In the genomic region with DNA sequence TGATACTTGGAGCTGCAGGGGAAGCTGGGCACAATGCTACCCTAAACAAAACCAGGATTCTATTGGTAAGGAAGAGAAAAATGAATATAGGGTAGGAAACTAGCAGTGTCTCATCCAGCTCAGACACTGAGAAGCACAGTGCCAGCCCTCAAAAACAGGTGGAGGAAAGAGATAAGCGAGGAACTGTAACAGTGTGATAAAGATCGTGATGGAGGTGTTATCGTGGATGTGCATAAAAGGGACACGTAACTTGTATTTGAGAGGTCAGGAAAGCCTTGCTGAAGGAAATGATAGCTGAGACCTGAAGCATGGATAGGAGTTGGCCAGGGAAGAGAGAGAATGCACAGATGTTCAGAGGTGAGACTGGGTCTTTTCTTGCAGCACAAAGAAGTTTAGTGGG, we compare ENCODE assay signal across 18 cellular contexts. TPM values are rescaled to one million over a fixed set of nuclear protein-coding genes. Genes with fewer than 3 reads are reported as not detected.
DNase-seq lines count a peak whose midpoint lies in the region; ATAC-seq, FAIRE-seq and TF ChIP-seq lines count a peak whose summit lies in the region.
"Had no signal": no experiment of that assay in that cellular context is flagged by ENCODE, and none has a peak within 500 bp of the region (broad histone marks: within the 10 kb centered on the region; RNA-seq: fewer than 3 reads in every experiment).

No MANE protein-coding gene starts in this region.

- BruUV-seq in Panc1 (replicated peaks; lab: Mats Ljungman, UMichigan) (no TSS peak), K562 (replicated peaks; lab: Mats Ljungman, UMichigan) (no TSS peak)

- TF ChIP-seq CTCF in Panc1 (IDR thresholded peaks at IDR 0.05): no peak
- no peak for TF ChIP-seq CTCF in K562 (IDR thresholded peaks at IDR 0.05 in 2 of 3, conservative IDR thresholded peaks at IDR 0.05 in 1 of 3; ENCODE audit: insufficient read depth in 2 of 3, low read depth in 1 of 3, low read length in 3 of 3)
- TF ChIP-seq CTCF in parathyroid adenoma (IDR thresholded peaks at IDR 0.05): no peak
- TF ChIP-seq CTCF in lower leg skin (IDR thresholded peaks at IDR 0.05): no peak

- H3K36me3 Mint-ChIP-seq in activated naive CD8-positive, alpha-beta T cell treated with anti-CD3 and anti-CD28 coated beads, Interleukin-2, amount 50 U/mL, for 24 hours (ENCODE audit: low read depth): peaks cover 10% of the 10 kb centered on the region
- peaks cover 3% of the 10 kb centered on the region for H3K36me3 Mint-ChIP-seq in activated naive CD8-positive, alpha-beta T cell treated with anti-CD3 and anti-CD28 coated beads for 36 hours

- no peaks in the 10 kb centered on the region for H3K27me3 ChIP-seq in Panc1 (ENCODE audit: control insufficient read depth, insufficient read depth, low read length)
- no peaks in the 10 kb centered on the region for H3K27me3 ChIP-seq in K562 (ENCODE audit: control insufficient read depth in 2 of 2, insufficient read depth in 2 of 2, low read length in 2 of 2)
- no peaks in the 10 kb centered on the region for H3K27me3 ChIP-seq in parathyroid adenoma (ENCODE audit: control insufficient read depth, insufficient read depth, low read length)
- H3K27me3 ChIP-seq: SJSA1 had no signal

- peak; percentile 75 for TF ChIP-seq EP300 in K562 (IDR thresholded peaks at IDR 0.05; ENCODE audit: low read length)

- no peak for TF ChIP-seq POLR2A in K562 (conservative IDR thresholded peaks at IDR 0.05)
- TF ChIP-seq POLR2A in lower leg skin (IDR thresholded peaks at IDR 0.05): no peak

- H3K36me3 ChIP-seq in Panc1 (ENCODE audit: control insufficient read depth, insufficient read depth, low read length): peaks cover 5% of the 10 kb centered on the region
- peaks cover 11% of the 10 kb centered on the region; the same call in 2 of the 3 replicates for H3K36me3 ChIP-seq in K562 (ENCODE audit: control insufficient read depth, insufficient read depth, low read length)
- no peaks in the 10 kb centered on the region for H3K36me3 ChIP-seq in parathyroid adenoma (ENCODE audit: control insufficient read depth, insufficient read depth, low read length)

- H4K20me1 ChIP-seq in K562 (replicated peaks; ENCODE audit: control insufficient read depth, insufficient read depth, low read length): no peaks in the 10 kb centered on the region

- H3K27ac ChIP-seq in Panc1 (ENCODE audit: low read length) (no peak overlapping the region), K562 (ENCODE audit: extremely low read depth, low read depth, low read length) (no peak overlapping the region), parathyroid adenoma (peak overlapping the region; percentile 11)
- H3K27ac ChIP-seq: KMS-11, SJSA1 had no signal

- CTCF ChIA-PET in Panc1 (lab: Charles Lee) (no interaction called here), K562 (lab: Yijun Ruan, JAX; ENCODE audit: low intra/inter-chr PET ratio) (no interaction called here)

- H3K4me3 ChIP-seq in Panc1 (ENCODE audit: low read depth in 2 of 2, low read length in 2 of 2) (no peak overlapping the region), K562 (no peak overlapping the region), parathyroid adenoma (ENCODE audit: low read depth, low read length) (no peak overlapping the region), lower leg skin (ENCODE audit: low read depth, poor library complexity, severe bottlenecking) (no peak overlapping the region)
- H3K4me3 ChIP-seq: SJSA1 had no signal

- peak overlapping the region; percentile 5 for H3K27ac Mint-ChIP-seq in activated naive CD8-positive, alpha-beta T cell treated with anti-CD3 and anti-CD28 coated beads, Interleukin-2, amount 50 U/mL, for 24 hours
- no peak overlapping the region for H3K27ac Mint-ChIP-seq in activated naive CD8-positive, alpha-beta T cell treated with anti-CD3 and anti-CD28 coated beads for 36 hours

- H3K9me1 ChIP-seq in K562 (ENCODE audit: control insufficient read depth, insufficient read depth, low read length): no peaks in the 10 kb centered on the region

- peak; percentile 62 for FAIRE-seq in K562 (lab: Jason Lieb, UNC)
- FAIRE-seq: D721Med had no signal

- H3K79me2 ChIP-seq in K562 (ENCODE audit: control insufficient read depth, insufficient read depth, low read length): no peaks in the 10 kb centered on the region
- H3K79me2 ChIP-seq in parathyroid adenoma: no peaks in the 10 kb centered on the region

- H3K4me2 ChIP-seq in K562 (ENCODE audit: insufficient read depth, low read length) (peak overlapping the region; percentile 47; the same call in 1 of the 2 replicates), parathyroid adenoma (ENCODE audit: low read length) (peak overlapping the region; percentile 44)
- H3K4me2 ChIP-seq: KMS-11 had no signal

- H3K27me3 Mint-ChIP-seq in activated naive CD8-positive, alpha-beta T cell treated with anti-CD3 and anti-CD28 coated beads, Interleukin-2, amount 50 U/mL, for 24 hours: no peaks in the 10 kb centered on the region
- no peaks in the 10 kb centered on the region for H3K27me3 Mint-ChIP-seq in activated naive CD8-positive, alpha-beta T cell treated with anti-CD3 and anti-CD28 coated beads for 36 hours

- H3K9me3 Mint-ChIP-seq in activated naive CD8-positive, alpha-beta T cell treated with anti-CD3 and anti-CD28 coated beads, Interleukin-2, amount 50 U/mL, for 24 hours: no peaks in the 10 kb centered on the region
- H3K9me3 Mint-ChIP-seq in activated naive CD8-positive, alpha-beta T cell treated with anti-CD3 and anti-CD28 coated beads for 36 hours: no peaks in the 10 kb centered on the region

- no peak overlapping the region for H3K9ac ChIP-seq in K562 (ENCODE audit: insufficient read depth in 1 of 2, low read depth in 2 of 2, low read length in 2 of 2)
- H3K9ac ChIP-seq in parathyroid adenoma: no peak overlapping the region
- H3K9ac ChIP-seq: KMS-11 had no signal

- H3K4me3 Mint-ChIP-seq in activated naive CD8-positive, alpha-beta T cell treated with anti-CD3 and anti-CD28 coated beads, Interleukin-2, amount 50 U/mL, for 24 hours: no peak overlapping the region
- H3K4me3 Mint-ChIP-seq in activated naive CD8-positive, alpha-beta T cell treated with anti-CD3 and anti-CD28 coated beads for 36 hours: no peak overlapping the region

- WGBS in K562 (ENCODE audit: insufficient coverage, low coverage, missing lambda C conversion rate): 2% methylated on average over 4 of the region's 4 CpGs
- 77 to 83% methylated on average over 4 of the region's 4 CpGs for WGBS in lower leg skin, 2 donors

- POLR2A ChIA-PET in Panc1 (lab: Charles Lee) (no interaction called here), K562 (lab: Yijun Ruan, JAX) (no interaction called here)

- H3K4me1 Mint-ChIP-seq in activated naive CD8-positive, alpha-beta T cell treated with anti-CD3 and anti-CD28 coated beads, Interleukin-2, amount 50 U/mL, for 24 hours: no peaks in the 10 kb centered on the region
- H3K4me1 Mint-ChIP-seq in activated naive CD8-positive, alpha-beta T cell treated with anti-CD3 and anti-CD28 coated beads for 36 hours: peaks cover 2% of the 10 kb centered on the region

- H3K4me1 ChIP-seq in Panc1 (ENCODE audit: control insufficient read depth, insufficient read depth, low read length) (no peaks in the 10 kb centered on the region), K562 (replicated peaks in 1 of 2; ENCODE audit: control insufficient read depth in 2 of 2, insufficient read depth in 2 of 2, low read length in 2 of 2) (peaks cover 0 to 8% of the 10 kb centered on the region in 2 experiments; a peak in 3 of 5 replicates), parathyroid adenoma (peaks cover 14% of the 10 kb centered on the region)
- H3K4me1 ChIP-seq: SJSA1 had no signal

- no peak overlapping the region for H2AFZ ChIP-seq in K562 (ENCODE audit: low read depth, low read length)
- peak overlapping the region; percentile 43 for H2AFZ ChIP-seq in parathyroid adenoma

- ATAC-seq in activated naive CD8-positive, alpha-beta T cell treated with anti-CD3 and anti-CD28 coated beads, Interleukin-2, amount 50 U/mL, for 24 hours: no peak
- ATAC-seq in Panc1 (0 out of 2 replicates have a peak, but pooled peaks have one; percentile 14), K562 (peak; percentile 68)
- ATAC-seq: Right ventricle myocardium inferior had no signal

- H3K9me3 ChIP-seq in Panc1 (ENCODE audit: control insufficient read depth, insufficient read depth, low read depth, low read length) (no peaks in the 10 kb centered on the region), K562 (replicated peaks; ENCODE audit: control insufficient read depth, insufficient read depth, low read depth, low read length) (no peaks in the 10 kb centered on the region), parathyroid adenoma (ENCODE audit: control insufficient read depth, low read length) (no peaks in the 10 kb centered on the region)
- H3K9me3 ChIP-seq: SJSA1 had no signal

- in situ Hi-C loops in Panc1 (cut with HindIII; ENCODE audit: low pct_unique_long_range_greater_than_20kb, low sequenced_read_pairs) (no loop called here), K562 (cut with MboI) (loop anchor here (5.0 kb wide), 1 partner anchor 808 kb away; a partner anchor contains a TSS)

- no peak for TF ChIP-seq RAD21 in K562 (CRISPR knock-in tag; conservative IDR thresholded peaks at IDR 0.05 in 1 of 2, IDR thresholded peaks at IDR 0.05 in 1 of 2)

- intact Hi-C loops in Panc1 (cut with micrococcal nuclease; ENCODE audit: unreplicated experiment): loop anchor here (2.0 kb wide), 1 partner anchor 49 kb away; no protein-coding TSS in a partner anchor
- intact Hi-C loops in K562 (cut with micrococcal nuclease): loop anchor here (1.0 to 5.0 kb wide), 4 partner anchors 48 to 809 kb away; no protein-coding TSS in a partner anchor
- intact Hi-C loops in lower leg skin (cut with DNase I; ENCODE audit: low total_unique reads): no loop called here

- DNase-seq in activated naive CD8-positive, alpha-beta T cell treated with anti-CD3 and anti-CD28 coated beads, Interleukin-2, amount 50 U/mL, for 24 hours: no peak
- no peak for DNase-seq in activated naive CD8-positive, alpha-beta T cell treated with anti-CD3 and anti-CD28 coated beads for 36 hours
- DNase-seq in Panc1 (ENCODE audit: low read depth, low spot score) (no peak), K562 (ENCODE audit: extremely low read depth in 1 of 4, low spot score in 3 of 4) (peak; percentile 37 to 64 (median 45)), lower leg skin (ENCODE audit: low spot score in 2 of 2) (no peak)
- no peak for DNase-seq in activated T-cell treated with anti-CD3 and anti-CD28 coated beads, Interleukin-2, amount 50 U/mL, for 48 hours
- DNase-seq in activated CD8-positive, alpha-beta memory T cell treated with anti-CD3 and anti-CD28 coated beads, Interleukin-2, amount 50 U/mL, for 4 hours: no peak
- DNase-seq: 8988T, C1 segment of cervical spinal cord, DMS53, GDM1, NCI-H1694, NCI-H2171 had no signal

RNA-seq across cellular contexts. Expression of a gene that starts 27.4 kb away (rescaled TPM):
- total RNA-seq in activated naive CD8-positive, alpha-beta T cell treated with anti-CD3 and anti-CD28 coated beads for 36 hours: 100 to 1,000 TPM; 170 to 210 TPM
- total RNA-seq in Panc1 (2021; ENCODE audit: unreplicated experiment): 61.7 TPM
- polyA plus RNA-seq in Panc1 (2012; ENCODE audit: insufficient read length): 31.3 TPM
- 6.5 and 22.5 TPM in 2 replicates for total RNA-seq in K562 (2011; cell fraction: chromatin; rRNA removed; ENCODE audit: low replicate concordance)
- total RNA-seq in K562 (2011; cell fraction: nucleolus; rRNA removed): 5.7 and 6.6 TPM in 2 replicates
- 10.3 and 18.9 TPM in 2 replicates for total RNA-seq in K562 (2011; cell fraction: nucleoplasm; rRNA removed)
- 69.2 and 103 TPM in 2 replicates for total RNA-seq in K562 (2014; rRNA removed)
- 106 and 124 TPM in 2 replicates for total RNA-seq in K562 (2014; rRNA removed; fragmentation: Illumina TruSeq; extraction: Trizol)
- total RNA-seq in K562 (2015; rRNA removed; fragmentation: Illumina TruSeq; extraction: Trizol): 122 and 143 TPM in 2 replicates
- total RNA-seq in K562 (2021): 46.6 and 81.3 TPM in 2 replicates
- 27.8 and 45.5 TPM in 2 replicates for polyA plus RNA-seq in K562 (2011; rRNA removed)
- 8.6 and 14.8 TPM in 2 replicates for polyA plus RNA-seq in K562 (2011; cell fraction: cytosol; rRNA removed)
- polyA plus RNA-seq in K562 (2011; cell fraction: nucleus; rRNA removed): 8.6 and 14.6 TPM in 2 replicates
- polyA plus RNA-seq in K562 (2012): 34.6 and 87.0 TPM in 2 replicates
- 162 and 185 TPM in 2 replicates for polyA plus RNA-seq in K562 (2014; fragmentation: Illumina TruSeq; extraction: Trizol)
- 100 to 1,000 TPM; 102 to 125 TPM for polyA plus RNA-seq in K562 (2014; fragmentation: Nextera tagmentation; extraction: Ambion mirVana)
- 130 and 134 TPM in 2 replicates for polyA plus RNA-seq in K562 (2014; rRNA removed)
- polyA minus RNA-seq in K562 (2011; rRNA and poly(A)+ RNA removed): 27.8 and 28.4 TPM in 2 replicates
- polyA minus RNA-seq in K562 (2011; cell fraction: cytosol; rRNA and poly(A)+ RNA removed): 7.2 and 9.4 TPM in 2 replicates
- polyA minus RNA-seq in K562 (2011; cell fraction: nucleus; rRNA and poly(A)+ RNA removed): 4.6 and 9.2 TPM in 2 replicates
- 10 to 100 TPM in 2 of 4 donors, 1 to 10 TPM in 2; 6.1 to 19.3 (median 12.0) TPM for total RNA-seq in lower leg skin

RNA-seq across cellular contexts. Expression of a gene that starts 28.4 kb away (rescaled TPM):
- total RNA-seq in activated naive CD8-positive, alpha-beta T cell treated with anti-CD3 and anti-CD28 coated beads for 36 hours: 100 to 1,000 TPM; 147 to 148 TPM
- total RNA-seq in Panc1 (2021; ENCODE audit: unreplicated experiment) (59.6 TPM), K562 (2014; rRNA removed) (37.5 and 62.6 TPM in 2 replicates), K562 (2014; rRNA removed; fragmentation: Illumina TruSeq; extraction: Trizol) (103 TPM in 2 replicates), K562 (2015; rRNA removed; fragmentation: Illumina TruSeq; extraction: Trizol) (76.5 and 77.6 TPM in 2 replicates), K562 (2021) (64.9 and 77.7 TPM in 2 replicates), lower leg skin (10 to 100 TPM; 34.2 to 85.7 (median 41.0) TPM)
- 92.9 TPM for polyA plus RNA-seq in Panc1 (2012; ENCODE audit: insufficient read length)
- total RNA-seq in K562 (2011; cell fraction: chromatin; rRNA removed; ENCODE audit: low replicate concordance): 10.4 and 24.6 TPM in 2 replicates
- total RNA-seq in K562 (2011; cell fraction: nucleolus; rRNA removed): 8.3 and 12.4 TPM in 2 replicates
- 16.4 and 29.3 TPM in 2 replicates for total RNA-seq in K562 (2011; cell fraction: nucleoplasm; rRNA removed)
- polyA plus RNA-seq in K562 (2011; rRNA removed) (171 and 191 TPM in 2 replicates), K562 (2014; fragmentation: Illumina TruSeq; extraction: Trizol) (101 TPM in 2 replicates), K562 (2014; fragmentation: Nextera tagmentation; extraction: Ambion mirVana) (100 to 1,000 TPM; 208 to 211 TPM), K562 (2014; rRNA removed) (89.4 and 106 TPM in 2 replicates)
- polyA plus RNA-seq in K562 (2011; cell fraction: cytosol; rRNA removed): 32.1 and 58.5 TPM in 2 replicates
- polyA plus RNA-seq in K562 (2011; cell fraction: nucleus; rRNA removed): 49.2 and 82.2 TPM in 2 replicates
- 43.2 and 84.0 TPM in 2 replicates for polyA plus RNA-seq in K562 (2012)
- 85.8 and 91.9 TPM in 2 replicates for polyA minus RNA-seq in K562 (2011; rRNA and poly(A)+ RNA removed)
- 17.7 and 22.1 TPM in 2 replicates for polyA minus RNA-seq in K562 (2011; cell fraction: cytosol; rRNA and poly(A)+ RNA removed)
- 9.4 and 16.8 TPM in 2 replicates for polyA minus RNA-seq in K562 (2011; cell fraction: nucleus; rRNA and poly(A)+ RNA removed)

RNA-seq across cellular contexts. Expression of a gene that starts 30.6 kb away (rescaled TPM):
- total RNA-seq in activated naive CD8-positive, alpha-beta T cell treated with anti-CD3 and anti-CD28 coated beads for 36 hours: not detected
- total RNA-seq in Panc1 (2021; ENCODE audit: unreplicated experiment): not detected
- polyA plus RNA-seq in Panc1 (2012; ENCODE audit: insufficient read length): 0.30 TPM
- total RNA-seq in K562 (2011; cell fraction: chromatin; rRNA removed; ENCODE audit: low replicate concordance): not detected in 2 replicates
- total RNA-seq in K562 (2011; cell fraction: nucleolus; rRNA removed): not detected in 2 replicates
- total RNA-seq in K562 (2011; cell fraction: nucleoplasm; rRNA removed): not detected in 2 replicates
- total RNA-seq in K562 (2014; rRNA removed): 0.68 and 0.73 TPM in 2 replicates
- total RNA-seq in K562 (2014; rRNA removed; fragmentation: Illumina TruSeq; extraction: Trizol): 1.5 and 2.0 TPM in 2 replicates
- total RNA-seq in K562 (2015; rRNA removed; fragmentation: Illumina TruSeq; extraction: Trizol): 3.1 and 3.7 TPM in 2 replicates
- 0.44 and 1.0 TPM in 2 replicates for total RNA-seq in K562 (2021)
- 0.11 TPM in 2 replicates for polyA plus RNA-seq in K562 (2011; rRNA removed)
- polyA plus RNA-seq in K562 (2011; cell fraction: cytosol; rRNA removed): not detected in 2 replicates
- not detected in 2 replicates for polyA plus RNA-seq in K562 (2011; cell fraction: nucleus; rRNA removed)
- 1.2 and 26.8 TPM in 2 replicates for polyA plus RNA-seq in K562 (2012)
- polyA plus RNA-seq in K562 (2014; fragmentation: Illumina TruSeq; extraction: Trizol): 1.2 and 1.3 TPM in 2 replicates
- 1 to 10 TPM in 1 of 2 experiments, under 1 TPM in 1; 0.78 to 1.1 TPM for polyA plus RNA-seq in K562 (2014; fragmentation: Nextera tagmentation; extraction: Ambion mirVana)
- polyA plus RNA-seq in K562 (2014; rRNA removed): 0.94 and 2.3 TPM in 2 replicates
- polyA minus RNA-seq in K562 (2011; rRNA and poly(A)+ RNA removed): not detected in 2 replicates
- polyA minus RNA-seq in K562 (2011; cell fraction: cytosol; rRNA and poly(A)+ RNA removed): not detected in 2 replicates
- polyA minus RNA-seq in K562 (2011; cell fraction: nucleus; rRNA and poly(A)+ RNA removed): not detected in 2 replicates
- total RNA-seq in lower leg skin: 100 to 1,000 TPM; 122 to 575 (median 256) TPM
- total RNA-seq: SJSA1 had no signal

Comparison
In these comparisons a context has a peak if more than half of its experiments do, and no peak if none do; other contexts are left out.
1. DNase-seq: peak in K562 (4 of 4); none in activated naive CD8-positive, alpha-beta T cell treated with anti-CD3 and anti-CD28 coated beads, Interleukin-2, amount 50 U/mL, for 24 hours (single experiment), activated naive CD8-positive, alpha-beta T cell treated with anti-CD3 and anti-CD28 coated beads for 36 hours (single experiment), Panc1 (single experiment), activated T-cell treated with anti-CD3 and anti-CD28 coated beads, Interleukin-2, amount 50 U/mL, for 48 hours (0 of 2), lower leg skin (0 of 2) and activated CD8-positive, alpha-beta memory T cell treated with anti-CD3 and anti-CD28 coated beads, Interleukin-2, amount 50 U/mL, for 4 hours (single experiment).
2. RNA of a gene that starts 30.6 kb away (total RNA-seq): 122 to 575 TPM in lower leg skin; 0.44 to 3.7 TPM in K562, not detected in activated naive CD8-positive, alpha-beta T cell treated with anti-CD3 and anti-CD28 coated beads for 36 hours and not detected in Panc1 (single experiment); every median in the first group is over 10 times any median in the second.